Comparison of ENCODE assay signal across 16 cellular contexts in the genomic region with DNA sequence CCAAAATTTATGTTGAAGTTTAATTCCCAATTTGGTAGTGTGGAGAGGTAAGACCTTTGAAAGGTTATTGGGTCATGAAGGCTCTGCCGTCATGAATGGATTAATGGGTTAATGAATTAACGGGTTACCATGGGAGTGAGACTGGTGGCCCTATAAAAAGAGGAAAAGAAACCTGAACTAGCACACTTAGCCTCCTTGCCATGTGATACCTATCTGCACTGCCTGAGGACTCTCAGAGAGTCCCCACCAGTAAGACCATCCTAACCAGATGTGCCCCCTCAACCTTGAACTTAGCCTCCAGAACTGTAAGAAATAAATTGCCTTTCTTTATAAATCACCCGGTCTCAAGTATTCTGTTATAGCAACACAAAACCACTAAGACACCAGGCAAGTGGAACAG.
"Had no signal": no experiment of that assay in that cellular context is flagged by ENCODE, and none has a peak within 500 bp of the region (broad histone marks: within the 10 kb centered on the region; RNA-seq: fewer than 3 reads in every experiment).

No MANE protein-coding gene starts in this region.

- ATAC-seq: activated naive CD4-positive, alpha-beta T cell treated with anti-CD3 and anti-CD28 coated beads, Interleukin-2, amount 50 U/mL, for 72 hours; body of pancreas; gastrocnemius medialis; heart right ventricle; left lobe of liver; natural killer cell; stimulated activated naive CD8-positive, alpha-beta T cell treated with anti-CD3 and anti-CD28 coated beads, Interleukin-15, Interleukin-2, amounts not matched to agents 100 U/mL and 50 U/mL, for 24 hours had no signal

- DNase-seq: activated B cell treated with CpG ODN at 0.5 μM for 24 hours; activated CD4-positive, alpha-beta T cell treated with anti-CD3 and anti-CD28 coated beads, Interleukin-2, amount 50 U/mL, for 1 hour; activated effector memory CD4-positive, alpha-beta T cell treated with Interleukin-2 at 50 U/mL for 16 hours; activated T-cell treated with anti-CD3 and anti-CD28 coated beads for 4 hours; amniotic stem cell; body of pancreas; effector memory CD4-positive, alpha-beta T cell; gastrocnemius medialis; heart right ventricle; natural killer cell; stimulated activated CD4-positive, alpha-beta T cell treated with anti-CD3 and anti-CD28 coated beads, Interleukin-12 subunit alpha, Interleukin-12 subunit beta, amount 100 ng/mL, for 4 hours; stimulated activated CD4-positive, alpha-beta T cell treated with anti-CD3 and anti-CD28 coated beads, Interleukin-2, amount 100 ng/mL, for 48 hours; stimulated activated naive CD8-positive, alpha-beta T cell treated with anti-CD3 and anti-CD28 coated beads, Interleukin-15, Interleukin-2, amounts not matched to agents 100 U/mL and 50 U/mL, for 24 hours; upper lobe of left lung had no signal
